Comparison of ENCODE assay signal across 28 cellular contexts in the genomic region with DNA sequence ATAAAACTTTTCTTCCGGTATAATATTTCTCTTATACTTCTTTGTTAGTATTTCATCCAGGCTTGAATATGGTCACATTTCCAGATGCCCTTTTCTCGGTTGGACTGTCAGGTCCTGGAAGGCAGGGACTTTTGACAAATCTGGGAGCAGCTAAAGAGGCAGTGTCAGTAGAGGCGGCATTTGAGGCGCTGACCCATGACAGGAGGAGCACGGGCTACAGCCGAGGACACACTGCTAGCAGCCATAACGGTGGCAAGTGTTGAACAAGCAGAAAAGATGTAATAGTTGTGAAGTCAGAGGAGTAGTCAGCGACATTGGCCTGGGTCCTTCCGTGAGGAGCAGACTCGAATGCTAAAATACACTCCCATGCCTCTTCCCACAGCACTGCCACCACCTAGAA.
"Had no signal": no experiment of that assay in that cellular context is flagged by ENCODE, and none has a peak within 500 bp of the region (broad histone marks: within the 10 kb centered on the region; RNA-seq: fewer than 3 reads in every experiment).

No MANE protein-coding gene starts in this region.

- H3K36me3 ChIP-seq: colonic mucosa, esophagus squamous epithelium, gastroesophageal sphincter had no signal

- H3K9me3 ChIP-seq: colonic mucosa, esophagus squamous epithelium, gastroesophageal sphincter had no signal

- H3K4me3 Mint-ChIP-seq: activated CD4-positive, alpha-beta memory T cell treated with anti-CD3 and anti-CD28 coated beads, Interleukin-2, amount 10 ng/mL, durations not matched to agents 7 days and 5 days; activated CD4-positive, alpha-beta T cell treated with anti-CD3 and anti-CD28 coated beads, Interleukin-2, amount 10 ng/mL, durations not matched to agents 7 days and 5 days; activated naive CD8-positive, alpha-beta T cell; activated T-cell treated with anti-CD3 and anti-CD28 coated beads, Interleukin-2, amount 50 U/mL, for 4 hours; activated T-helper 17 cell treated with anti-CD3 and anti-CD28 coated beads, Interleukin-2, amount 50 U/mL, for 72 hours; WTC11 had no signal

- H3K4me3 ChIP-seq: colonic mucosa, esophagus squamous epithelium, gastroesophageal sphincter had no signal

- H3K9me3 Mint-ChIP-seq: activated CD4-positive, alpha-beta memory T cell treated with anti-CD3 and anti-CD28 coated beads, Interleukin-2, amount 10 ng/mL, durations not matched to agents 7 days and 5 days; activated CD4-positive, alpha-beta T cell treated with anti-CD3 and anti-CD28 coated beads, Interleukin-2, amount 10 ng/mL, durations not matched to agents 7 days and 5 days; activated T-cell treated with anti-CD3 and anti-CD28 coated beads, Interleukin-2, amount 50 U/mL, for 4 hours; activated T-helper 17 cell treated with anti-CD3 and anti-CD28 coated beads, Interleukin-2, amount 50 U/mL, for 72 hours; WTC11 had no signal

- H3K27ac ChIP-seq: colonic mucosa, epithelial cell of prostate, esophagus squamous epithelium, gastroesophageal sphincter had no signal

- H3K36me3 Mint-ChIP-seq: activated naive CD8-positive, alpha-beta T cell; WTC11 had no signal

- FAIRE-seq: astrocyte, endometrium, endothelial cell of umbilical vein had no signal

- ATAC-seq: activated T-cell treated with anti-CD3 and anti-CD28 coated beads, Interleukin-2, amount 50 U/mL, for 4 hours; activated T-helper 17 cell treated with anti-CD3 and anti-CD28 coated beads, Interleukin-2, amount 50 U/mL, for 72 hours; gastroesophageal sphincter; WTC11 had no signal

- H3K27me3 ChIP-seq: colonic mucosa, esophagus squamous epithelium, gastroesophageal sphincter had no signal

- DNase-seq: activated CD4-positive, alpha-beta memory T cell treated with anti-CD3 and anti-CD28 coated beads, Interleukin-2, amount 10 ng/mL, durations not matched to agents 7 days and 5 days; activated CD4-positive, alpha-beta T cell treated with anti-CD3 and anti-CD28 coated beads for 1 hour; activated CD4-positive, alpha-beta T cell treated with anti-CD3 and anti-CD28 coated beads for 4 hours; activated CD4-positive, alpha-beta T cell treated with anti-CD3 and anti-CD28 coated beads, Interleukin-2, amount 10 ng/mL, durations not matched to agents 7 days and 5 days; activated CD4-positive, alpha-beta T cell treated with anti-CD3 and anti-CD28 coated beads, Interleukin-2, amount 50 U/mL, for 4 hours; activated CD8-positive, alpha-beta memory T cell treated with anti-CD3 and anti-CD28 coated beads for 24 hours; activated effector memory CD4-positive, alpha-beta T cell treated with Interleukin-2 at 50 U/mL for 16 hours; activated gamma-delta T cell treated with Interleukin-2 at 50 U/mL for 16 hours; activated naive CD4-positive, alpha-beta T cell treated with anti-CD3 and anti-CD28 coated beads, Interleukin-2, amount 50 U/mL, for 16 hours; activated naive CD4-positive, alpha-beta T cell treated with Interleukin-2 at 50 U/mL for 16 hours; activated T-cell treated with anti-CD3 and anti-CD28 coated beads, Interleukin-2, amount 50 U/mL, for 4 hours; amniotic stem cell; anterior cingulate cortex; central memory CD4-positive, alpha-beta T cell; cerebellar nuclear complex; colonic mucosa; effector CD8-positive, alpha-beta T cell; esophagus squamous epithelium; foreskin melanocyte; T-helper 2 cell had no signal

- H3K4me1 Mint-ChIP-seq: activated CD4-positive, alpha-beta memory T cell treated with anti-CD3 and anti-CD28 coated beads, Interleukin-2, amount 10 ng/mL, durations not matched to agents 7 days and 5 days; activated CD4-positive, alpha-beta T cell treated with anti-CD3 and anti-CD28 coated beads, Interleukin-2, amount 10 ng/mL, durations not matched to agents 7 days and 5 days; activated T-helper 17 cell treated with anti-CD3 and anti-CD28 coated beads, Interleukin-2, amount 50 U/mL, for 72 hours; WTC11 had no signal

- H3K4me1 ChIP-seq: colonic mucosa, esophagus squamous epithelium, gastroesophageal sphincter had no signal

- H3K27ac Mint-ChIP-seq: activated CD4-positive, alpha-beta memory T cell treated with anti-CD3 and anti-CD28 coated beads, Interleukin-2, amount 10 ng/mL, durations not matched to agents 7 days and 5 days; activated CD4-positive, alpha-beta T cell treated with anti-CD3 and anti-CD28 coated beads, Interleukin-2, amount 10 ng/mL, durations not matched to agents 7 days and 5 days; activated naive CD8-positive, alpha-beta T cell; activated T-helper 17 cell treated with anti-CD3 and anti-CD28 coated beads, Interleukin-2, amount 50 U/mL, for 72 hours; WTC11 had no signal
